In the genomic region with DNA sequence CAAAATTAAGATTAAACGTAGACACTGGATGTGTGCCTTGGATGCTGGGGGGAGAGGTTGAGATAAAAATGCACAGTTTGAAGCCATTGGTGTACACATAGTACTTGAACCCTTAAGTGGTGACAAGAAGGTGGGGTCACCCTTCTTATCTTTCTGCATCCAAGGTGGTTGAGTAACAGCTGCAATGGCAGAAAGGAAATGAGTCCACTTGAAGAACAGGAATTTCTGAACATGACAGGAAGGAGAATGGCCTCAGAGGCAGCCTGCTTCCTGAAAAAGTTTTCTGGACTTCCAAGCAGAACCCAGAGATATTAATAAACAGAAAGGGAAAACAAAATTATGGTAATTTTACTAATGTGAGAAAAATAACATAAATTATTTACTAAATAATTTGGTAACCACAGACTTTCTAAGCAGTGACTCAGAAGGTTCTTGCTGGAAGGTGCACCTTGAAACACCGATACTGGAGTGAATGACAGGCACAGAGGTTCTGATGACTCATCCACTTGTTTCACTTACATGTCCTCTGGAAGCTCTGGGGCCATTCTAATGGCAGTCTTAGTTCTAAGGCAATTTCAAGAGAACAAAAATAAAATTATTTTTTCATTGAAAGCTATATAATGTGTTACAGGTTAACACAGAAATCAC, we compare ENCODE assay signal across 11 cellular contexts.
DNase-seq lines count a peak whose midpoint lies in the region; ATAC-seq and TF ChIP-seq lines count a peak whose summit lies in the region.
"Had no signal": no experiment of that assay in that cellular context is flagged by ENCODE, and none has a peak within 500 bp of the region (broad histone marks: within the 10 kb centered on the region; RNA-seq: fewer than 3 reads in every experiment).

No MANE protein-coding gene starts in this region.

- in situ Hi-C loops in G401 (cut with HindIII; ENCODE audit: low sequenced_read_pairs), result no loop called here

- POLR2A ChIA-PET in OCI-LY7 (lab: Charles Lee), result no interaction called here

- H3K27ac ChIP-seq in OCI-LY7 (ENCODE audit: low read depth, low read length, poor library complexity, severe bottlenecking), result no peak overlapping the region
- H3K27ac ChIP-seq: BLaER1 treated with 17β-estradiol and CSF1 and Interleukin-3, amounts not matched to agents 10 nM and 100 nM had no signal

- no peak overlapping the region for H3K4me2 ChIP-seq in OCI-LY7 (ENCODE audit: low read length)

- TF ChIP-seq CTCF in OCI-LY7 (conservative IDR thresholded peaks at IDR 0.05; ENCODE audit: low read length), result no peak

- H3K79me2 ChIP-seq in OCI-LY7 (ENCODE audit: insufficient read depth, low read depth, low read length), result no peaks in the 10 kb centered on the region

- DNase-seq in stimulated activated CD4-positive, alpha-beta T cell treated with anti-CD3 and anti-CD28 coated beads, Interleukin-1b, Interleukin-23, amount 100 ng/mL, for 48 hours, result peak; percentile 5
- no peak for DNase-seq in stimulated activated CD4-positive, alpha-beta T cell treated with anti-CD3 and anti-CD28 coated beads, Interleukin-2, amount 100 ng/mL, for 24 hours
- peak; percentile 37 for DNase-seq in amniotic epithelial cell (ENCODE audit: low read depth)
- DNase-seq in G401 (ENCODE audit: low spot score), result no peak
- no peak for DNase-seq in left ventricle myocardium superior
- DNase-seq in cardiac septum (ENCODE audit: low spot score), result no peak
- DNase-seq in OCI-LY7 (ENCODE audit: low spot score), result no peak
- DNase-seq: activated CD8-positive, alpha-beta memory T cell treated with anti-CD3 and anti-CD28 coated beads for 24 hours; HCEC 1CT had no signal

- H3K36me3 ChIP-seq in OCI-LY7 (ENCODE audit: insufficient read depth, low read length), result no peaks in the 10 kb centered on the region
- H3K36me3 ChIP-seq: BLaER1 treated with 17β-estradiol and CSF1 and Interleukin-3, amounts not matched to agents 10 nM and 100 nM had no signal

- H3K4me1 ChIP-seq in OCI-LY7 (ENCODE audit: insufficient read depth, low read length, poor library complexity, severe bottlenecking), result no peaks in the 10 kb centered on the region

- no peak overlapping the region for H2AFZ ChIP-seq in OCI-LY7 (ENCODE audit: low read length)

- CTCF ChIA-PET in OCI-LY7 (lab: Charles Lee; ENCODE audit: unreplicated experiment), result no interaction called here

- H4K20me1 ChIP-seq in OCI-LY7 (ENCODE audit: insufficient read depth, low read length), result no peaks in the 10 kb centered on the region
- H4K20me1 ChIP-seq: BLaER1 treated with 17β-estradiol and CSF1 and Interleukin-3, amounts not matched to agents 10 nM and 100 nM had no signal

- ATAC-seq in HG03064 (IDR thresholded peaks at IDR 0.05; ENCODE audit: low read depth, unreplicated experiment) (peak; percentile 88), left ventricle myocardium superior (no peak)

- H3K9me3 ChIP-seq in OCI-LY7 (ENCODE audit: low read length), result no peaks in the 10 kb centered on the region

- no peaks in the 10 kb centered on the region for H3K9me2 ChIP-seq in OCI-LY7 (ENCODE audit: insufficient read depth, low read length)

- BruUV-seq in OCI-LY7 (replicated peaks; lab: Mats Ljungman, UMichigan), result no TSS peak

- intact Hi-C loops in left ventricle myocardium superior (cut with micrococcal nuclease), result no loop called here
- intact Hi-C loops in cardiac septum (cut with DNase I), result no loop called here
- intact Hi-C loops in OCI-LY7 (cut with micrococcal nuclease; ENCODE audit: unreplicated experiment), result no loop called here

- H3K4me3 ChIP-seq in OCI-LY7 (ENCODE audit: low read depth, low read length, poor library complexity, severe bottlenecking), result no peak overlapping the region
- H3K4me3 ChIP-seq: BLaER1 treated with 17β-estradiol and CSF1 and Interleukin-3, amounts not matched to agents 10 nM and 100 nM had no signal

Comparison
In these comparisons a context has a peak if more than half of its experiments do, and no peak if none do; other contexts are left out.
1. DNase-seq: peak in stimulated activated CD4-positive, alpha-beta T cell treated with anti-CD3 and anti-CD28 coated beads, Interleukin-1b, Interleukin-23, amount 100 ng/mL, for 48 hours (single experiment) and amniotic epithelial cell (single experiment); none in stimulated activated CD4-positive, alpha-beta T cell treated with anti-CD3 and anti-CD28 coated beads, Interleukin-2, amount 100 ng/mL, for 24 hours (0 of 2), G401 (single experiment), left ventricle myocardium superior (single experiment), cardiac septum (single experiment) and OCI-LY7 (single experiment).